20 cellular contexts compared by ENCODE assay signal in genomic region chr7:101549734-101550133, GRCh38.
DNase-seq lines count a peak whose midpoint lies in the region; ATAC-seq and TF ChIP-seq lines count a peak whose summit lies in the region.
"Had no signal": no experiment of that assay in that cellular context is flagged by ENCODE, and none has a peak within 500 bp of the region (broad histone marks: within the 10 kb centered on the region; RNA-seq: fewer than 3 reads in every experiment).

No MANE protein-coding gene starts in this region.

- ATAC-seq in HG03135 (IDR thresholded peaks at IDR 0.05; ENCODE audit: unreplicated experiment) = no peak

- no peaks in the 10 kb centered on the region for H3K36me3 Mint-ChIP-seq in CD14-positive monocyte
- peaks cover 19% of the 10 kb centered on the region for H3K36me3 Mint-ChIP-seq in chondrocyte (ENCODE audit: low read depth)

- no peak overlapping the region for H2AFZ ChIP-seq in neuronal stem cell (ENCODE audit: low read length)

- H3K4me3 Mint-ChIP-seq in CD14-positive monocyte (no peak overlapping the region), chondrocyte (ENCODE audit: unreplicated experiment) (no peak overlapping the region)

- H2BK120ac ChIP-seq in neuronal stem cell (ENCODE audit: low read depth, low read length) = no peak overlapping the region

- no peak overlapping the region for H3K4me3 ChIP-seq in neuronal stem cell (ENCODE audit: low read length in 2 of 2)
- H3K4me3 ChIP-seq: BLaER1, SK-N-MC had no signal

- TF ChIP-seq CTCF in CD14-positive monocyte (IDR thresholded peaks at IDR 0.05) (no peak), GM10248 (IDR thresholded peaks at IDR 0.05; ENCODE audit: control extremely low read depth, extremely low read depth, low read depth, missing control alignments) (no peak), chondrocyte (IDR thresholded peaks at IDR 0.05) (no peak)

- H4K91ac ChIP-seq in neuronal stem cell (ENCODE audit: low read depth, low read length, poor library complexity) = no peak overlapping the region

- H2BK12ac ChIP-seq in neuronal stem cell (ENCODE audit: low read length) = no peak overlapping the region

- H3K14ac ChIP-seq in neuronal stem cell (ENCODE audit: low read length) = no peak overlapping the region

- no peak overlapping the region for H3K23ac ChIP-seq in neuronal stem cell (ENCODE audit: low read depth, low read length, poor library complexity)

- H3K27ac ChIP-seq in neuronal stem cell (replicated peaks; ENCODE audit: low read length) = no peak overlapping the region
- H3K27ac ChIP-seq: BLaER1, HL-60, SK-N-MC had no signal

- H3K9me3 ChIP-seq in neuronal stem cell (replicated peaks in 1 of 2; ENCODE audit: control insufficient read depth in 2 of 2, insufficient read depth in 1 of 2, low read depth in 1 of 2, low read length in 2 of 2) = peaks cover 0 to 4% of the 10 kb centered on the region in 2 donors
- H3K9me3 ChIP-seq: BLaER1 had no signal

- no peak overlapping the region for H2BK15ac ChIP-seq in neuronal stem cell (ENCODE audit: low read length)

- H3K4me1 Mint-ChIP-seq in CD14-positive monocyte = peaks cover 1% of the 10 kb centered on the region
- no peaks in the 10 kb centered on the region for H3K4me1 Mint-ChIP-seq in chondrocyte (ENCODE audit: low read depth)

- peak overlapping the region; percentile 11 for H3K18ac ChIP-seq in neuronal stem cell (ENCODE audit: low read length)

- peak; percentile 30 for DNase-seq in CD14-positive monocyte (ENCODE audit: low spot score)
- DNase-seq in GM10248 (ENCODE audit: extremely low spot score) = peak; percentile 4
- DNase-seq in chondrocyte (ENCODE audit: low spot score) = peak; percentile 44
- DNase-seq in neuronal stem cell (ENCODE audit: low spot score) = no peak
- DNase-seq in SK-N-DZ (ENCODE audit: low spot score) = no peak
- no peak for DNase-seq in KG1 (lab: John Stamatoyannopoulos, UW)
- DNase-seq in NCI-H446 treated with DMSO at 0.1 percent for 48 hours (lab: John Stamatoyannopoulos, UW) = no peak
- DNase-seq: DMS 273 treated with DMSO at 0.1 percent for 48 hours; KBM-7; NCI-H1048; NCI-H1694; NCI-H2107; NCI-H226; NCI-H526 treated with DMSO at 0.1 percent for 48 hours; NK-92 treated with Interleukin-12 subunit alpha and Interleukin-12 subunit beta, amount 100 ng/mL, for 24 hours; OCI-M1 had no signal

- H3K27ac Mint-ChIP-seq in CD14-positive monocyte (peak overlapping the region in 1 of 7 donors; percentile 57), chondrocyte (ENCODE audit: unreplicated experiment) (no peak overlapping the region)

- no CpG with 5 or more reads among the region's 5 CpGs for WGBS in neuronal stem cell (ENCODE audit: extremely low coverage in 2 of 2, insufficient read length in 2 of 2, insufficient replicate concordance in 1 of 2), 2 donors

- H3K79me1 ChIP-seq in neuronal stem cell (ENCODE audit: low read depth, low read length) = peaks cover 1% of the 10 kb centered on the region

- peaks cover 0 to 2% (median 0%) of the 10 kb centered on the region in 3 experiments for H3K27me3 ChIP-seq in neuronal stem cell (ENCODE audit: control insufficient read depth in 3 of 3, insufficient read depth in 3 of 3, low read depth in 1 of 3, low read length in 3 of 3)
- H3K27me3 ChIP-seq: BLaER1 had no signal

- no peak overlapping the region for H2BK5ac ChIP-seq in neuronal stem cell (ENCODE audit: low read length)

- H3K27me3 Mint-ChIP-seq in CD14-positive monocyte (ENCODE audit: low read depth in 3 of 3) (peaks cover 0 to 6% (median 4%) of the 10 kb centered on the region in 3 donors), chondrocyte (ENCODE audit: low read depth) (no peaks in the 10 kb centered on the region)

- peaks cover 4% of the 10 kb centered on the region in 2 donors for H3K4me1 ChIP-seq in neuronal stem cell (ENCODE audit: control insufficient read depth in 2 of 2, insufficient read depth in 1 of 2, low read depth in 1 of 2, low read length in 2 of 2)

- CTCF ChIA-PET in GM10248 (lab: Yijun Ruan, JAX) = no interaction called here

- no peak overlapping the region for H3K4ac ChIP-seq in neuronal stem cell (ENCODE audit: low read length)

- no peak overlapping the region for H3K9ac ChIP-seq in neuronal stem cell (ENCODE audit: low read depth, low read length, poor library complexity)
- H3K9ac ChIP-seq: BLaER1 had no signal

- no peak overlapping the region for H2AK5ac ChIP-seq in neuronal stem cell (ENCODE audit: low read depth, low read length)

- H4K8ac ChIP-seq in neuronal stem cell (ENCODE audit: low read depth, low read length) = no peak overlapping the region

- POLR2A ChIA-PET in GM10248 (lab: Yijun Ruan, JAX) = interaction anchor here (0.6 kb wide), 1 partner anchor 36 kb away, joined by 4 read pairs; no protein-coding TSS in a partner anchor

- H3K4me2 ChIP-seq in neuronal stem cell (ENCODE audit: insufficient read depth, low read length, poor library complexity, severe bottlenecking) = no peak overlapping the region
- H3K4me2 ChIP-seq: BLaER1 had no signal

- intact Hi-C loops in CD14-positive monocyte (cut with micrococcal nuclease) = loop anchor here in 1 of 2 donors (10.0 kb wide), 1 partner anchor 845 kb away; the partner anchor contains the start of gene PRKRIP1

- H3K9me3 Mint-ChIP-seq in CD14-positive monocyte (no peaks in the 10 kb centered on the region), chondrocyte (ENCODE audit: low read depth) (no peaks in the 10 kb centered on the region)

- H3K36me3 ChIP-seq in neuronal stem cell (replicated peaks in 1 of 2; ENCODE audit: control insufficient read depth in 2 of 2, insufficient read depth in 2 of 2, low read length in 2 of 2) = peaks cover 26 to 36% of the 10 kb centered on the region in 2 donors
- H3K36me3 ChIP-seq: BLaER1 had no signal

Comparison
In these comparisons a context has a peak if more than half of its experiments do, and no peak if none do; other contexts are left out.
1. DNase-seq: peak in CD14-positive monocyte (single experiment), GM10248 (single experiment) and chondrocyte (single experiment); none in neuronal stem cell (single experiment), SK-N-DZ (single experiment), KG1 (single experiment) and NCI-H446 treated with DMSO at 0.1 percent for 48 hours (single experiment).